In genomic region chr19:23075031-23075733, GRCh38 we compare ENCODE assay signal across 9 cellular contexts. TPM values are rescaled to one million over a fixed set of nuclear protein-coding genes. Genes with fewer than 3 reads are reported as not detected.
DNase-seq lines count a peak whose midpoint lies in the region; ATAC-seq and TF ChIP-seq lines count a peak whose summit lies in the region.
"Had no signal": no experiment of that assay in that cellular context is flagged by ENCODE, and none has a peak within 500 bp of the region (broad histone marks: within the 10 kb centered on the region; RNA-seq: fewer than 3 reads in every experiment).

No MANE protein-coding gene starts in this region.

- no peak for ATAC-seq in HG02798 (IDR thresholded peaks at IDR 0.05; ENCODE audit: poor library complexity, unreplicated experiment)
- ATAC-seq: A549 had no signal

- intact Hi-C loops in activated T-helper 2 cell treated with anti-CD3 and anti-CD28 coated beads, Interferon-gamma antibody, Interleukin-2, Interleukin-4, amounts not matched to agents 10 μg/mL and 5 μg/mL and 100 μg/mL, durations not matched to agents 14 hours and 24 hours and 36 hours (cut with micrococcal nuclease) = no loop called here

- no peaks in the 10 kb centered on the region for H3K27me3 Mint-ChIP-seq in neural crest cell (ENCODE audit: low read depth)
- H3K27me3 Mint-ChIP-seq in activated T-helper 2 cell treated with anti-CD3 and anti-CD28 coated beads, Interferon-gamma antibody, Interleukin-2, Interleukin-4, amounts not matched to agents 10 μg/mL and 5 μg/mL and 100 μg/mL, durations not matched to agents 14 hours and 24 hours and 36 hours (ENCODE audit: low read depth) = no peaks in the 10 kb centered on the region

- peak overlapping the region; percentile 100 for H3K27ac Mint-ChIP-seq in neural crest cell (ENCODE audit: unreplicated experiment)
- H3K27ac Mint-ChIP-seq in activated T-helper 2 cell treated with anti-CD3 and anti-CD28 coated beads, Interferon-gamma antibody, Interleukin-2, Interleukin-4, amounts not matched to agents 10 μg/mL and 5 μg/mL and 100 μg/mL, durations not matched to agents 14 hours and 24 hours and 36 hours = no peak overlapping the region

- H3K36me3 Mint-ChIP-seq in neural crest cell (ENCODE audit: low read depth) = peaks cover 54% of the 10 kb centered on the region
- no peaks in the 10 kb centered on the region for H3K36me3 Mint-ChIP-seq in activated T-helper 2 cell treated with anti-CD3 and anti-CD28 coated beads, Interferon-gamma antibody, Interleukin-2, Interleukin-4, amounts not matched to agents 10 μg/mL and 5 μg/mL and 100 μg/mL, durations not matched to agents 14 hours and 24 hours and 36 hours (ENCODE audit: low read depth)

- H3K9me3 Mint-ChIP-seq in neural crest cell = peaks cover 18% of the 10 kb centered on the region
- H3K9me3 Mint-ChIP-seq in activated T-helper 2 cell treated with anti-CD3 and anti-CD28 coated beads, Interferon-gamma antibody, Interleukin-2, Interleukin-4, amounts not matched to agents 10 μg/mL and 5 μg/mL and 100 μg/mL, durations not matched to agents 14 hours and 24 hours and 36 hours = peaks cover 58% of the 10 kb centered on the region

- DNase-seq in NCI-H446 (lab: John Stamatoyannopoulos, UW) (peak; percentile 10 to 13), NCI-H446 treated with DMSO at 0.1 percent for 48 hours (lab: John Stamatoyannopoulos, UW) (no peak), M059J (ENCODE audit: low read depth) (peak; percentile 51), foreskin melanocyte (peak; percentile 64), neural crest cell (ENCODE audit: low read depth, low spot score) (peak; percentile 76)
- DNase-seq in activated T-helper 2 cell treated with anti-CD3 and anti-CD28 coated beads, Interferon-gamma antibody, Interleukin-2, Interleukin-4, amounts not matched to agents 10 μg/mL and 5 μg/mL and 100 μg/mL, durations not matched to agents 14 hours and 24 hours and 36 hours (ENCODE audit: low spot score) = no peak

- peak overlapping the region; percentile 61 for H3K27ac ChIP-seq in VCaP
- H3K27ac ChIP-seq: A549 had no signal

- H3K4me3 Mint-ChIP-seq in neural crest cell = peak overlapping the region; percentile 95
- no peak overlapping the region for H3K4me3 Mint-ChIP-seq in activated T-helper 2 cell treated with anti-CD3 and anti-CD28 coated beads, Interferon-gamma antibody, Interleukin-2, Interleukin-4, amounts not matched to agents 10 μg/mL and 5 μg/mL and 100 μg/mL, durations not matched to agents 14 hours and 24 hours and 36 hours (ENCODE audit: low read depth)

- TF ChIP-seq CTCF in VCaP (conservative IDR thresholded peaks at IDR 0.05) = no peak
- no peak for TF ChIP-seq CTCF in neural crest cell (conservative IDR thresholded peaks at IDR 0.05)

- H3K4me1 Mint-ChIP-seq in neural crest cell = peaks cover 27% of the 10 kb centered on the region
- H3K4me1 Mint-ChIP-seq in activated T-helper 2 cell treated with anti-CD3 and anti-CD28 coated beads, Interferon-gamma antibody, Interleukin-2, Interleukin-4, amounts not matched to agents 10 μg/mL and 5 μg/mL and 100 μg/mL, durations not matched to agents 14 hours and 24 hours and 36 hours (ENCODE audit: low read depth) = no peaks in the 10 kb centered on the region

RNA-seq across cellular contexts. Expression of gene ZNF730, which starts 41.6 kb away (rescaled TPM):
- 0.81 and 3.6 TPM in 2 replicates for total RNA-seq in M059J (2014; rRNA removed; shearing (Covaris generic))
- total RNA-seq in neural crest cell = 26.2 and 27.7 TPM in 2 replicates
- total RNA-seq in activated T-helper 2 cell treated with anti-CD3 and anti-CD28 coated beads, Interferon-gamma antibody, Interleukin-2, Interleukin-4, amounts not matched to agents 10 μg/mL and 5 μg/mL and 100 μg/mL, durations not matched to agents 14 hours and 24 hours and 36 hours = 0.37 and 0.67 TPM in 2 replicates

Comparison
In these comparisons a context has a peak if more than half of its experiments do, and no peak if none do; other contexts are left out.
1. DNase-seq: peak in NCI-H446 (2 of 2), M059J (single experiment), foreskin melanocyte (single experiment) and neural crest cell (single experiment); none in NCI-H446 treated with DMSO at 0.1 percent for 48 hours (single experiment) and activated T-helper 2 cell treated with anti-CD3 and anti-CD28 coated beads, Interferon-gamma antibody, Interleukin-2, Interleukin-4, amounts not matched to agents 10 μg/mL and 5 μg/mL and 100 μg/mL, durations not matched to agents 14 hours and 24 hours and 36 hours (single experiment).